ENCODE assay signal across 22 cellular contexts in the genomic region with DNA sequence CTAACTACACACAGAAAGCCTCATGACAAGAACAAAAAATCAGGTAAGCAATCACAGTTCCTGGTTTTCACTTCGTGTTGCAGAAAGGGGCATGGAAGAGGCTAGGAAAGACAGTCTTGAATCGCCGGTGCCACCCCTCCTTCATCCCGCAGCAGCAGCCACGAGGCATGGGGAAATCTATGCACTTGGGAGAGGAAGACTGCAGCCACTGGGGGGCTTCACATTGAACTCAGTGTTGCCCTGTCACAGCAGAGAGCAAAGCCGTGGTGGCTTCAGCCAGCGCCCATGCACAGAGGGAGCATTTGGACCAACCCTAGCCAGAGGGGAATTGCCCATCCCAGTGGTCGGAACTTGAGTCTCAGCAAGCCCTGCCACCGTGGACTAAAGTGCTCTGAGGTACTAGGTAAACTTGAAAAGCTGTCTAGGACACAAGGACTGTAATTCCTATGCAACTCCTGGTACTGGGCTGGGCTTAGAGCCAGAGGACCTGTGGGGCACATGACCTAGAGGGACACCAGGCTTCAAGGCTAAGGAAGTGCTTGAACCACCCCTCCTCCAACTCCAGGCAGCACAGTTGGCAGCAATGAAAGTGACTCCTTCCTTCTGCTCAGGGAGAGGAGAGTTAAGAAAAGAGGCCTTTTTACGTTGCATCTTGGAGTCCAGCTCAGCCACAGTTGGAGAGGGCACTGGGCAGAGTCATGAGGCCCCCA. TPM values are rescaled to one million over a fixed set of nuclear protein-coding genes. Genes with fewer than 3 reads are reported as not detected.
A peak's percentile ranks its signal among the peaks of the same experiment; 100 is the strongest.
DNase-seq lines count a peak whose midpoint lies in the region; ATAC-seq and TF ChIP-seq lines count a peak whose summit lies in the region.
"Had no signal": no experiment of that assay in that cellular context is flagged by ENCODE, and none has a peak within 500 bp of the region (broad histone marks: within the 10 kb centered on the region; RNA-seq: fewer than 3 reads in every experiment).

No MANE protein-coding gene starts in this region.

- intact Hi-C loops in left ventricle myocardium superior (cut with micrococcal nuclease) (no loop called here), right cardiac atrium (cut with DNase I) (no loop called here), mucosa of descending colon (cut with DNase I, micrococcal nuclease) (no loop called here)

- no peak overlapping the region for H3K27ac ChIP-seq in right cardiac atrium (ENCODE audit: low read length)
- no peak overlapping the region for H3K27ac ChIP-seq in WERI-Rb-1
- H3K27ac ChIP-seq: VCaP had no signal

- TF ChIP-seq CTCF in WERI-Rb-1 (IDR thresholded peaks at IDR 0.05; ENCODE audit: low read depth, low read length): no peak
- no peak for TF ChIP-seq CTCF in mucosa of descending colon (IDR thresholded peaks at IDR 0.05)

- no peak overlapping the region for H3K4me3 ChIP-seq in right cardiac atrium (ENCODE audit: low read length)
- H3K4me3 ChIP-seq in WERI-Rb-1 (ENCODE audit: low read depth, low read length): no peak overlapping the region
- no peak overlapping the region for H3K4me3 ChIP-seq in mucosa of descending colon

- WGBS in right cardiac atrium: 51% methylated on average over 10 of the region's 10 CpGs

- no peaks in the 10 kb centered on the region for H3K27me3 ChIP-seq in right cardiac atrium (ENCODE audit: control insufficient read depth, insufficient read depth)
- H3K27me3 ChIP-seq in WERI-Rb-1 (ENCODE audit: insufficient read depth, low read depth, severe bottlenecking): no peaks in the 10 kb centered on the region

- peak; percentile 63 for ATAC-seq in left ventricle myocardium superior
- no peak for ATAC-seq in right cardiac atrium
- peak; percentile 91 for ATAC-seq in mucosa of descending colon
- no peak for ATAC-seq in GM19455 (IDR thresholded peaks at IDR 0.05; ENCODE audit: unreplicated experiment)
- no peak for ATAC-seq in GM21447 (IDR thresholded peaks at IDR 0.05; ENCODE audit: unreplicated experiment)
- ATAC-seq: activated T-cell treated with anti-CD3 and anti-CD28 coated beads, Interleukin-2, amount 50 U/mL, for 4 hours; left cardiac atrium; natural killer cell; T-cell had no signal

- no peak for DNase-seq in left ventricle myocardium superior
- DNase-seq in right cardiac atrium: no peak
- peak; percentile 9 for DNase-seq in WERI-Rb-1
- DNase-seq in mucosa of descending colon: peak in 2 of 3 donors; percentile 77 to 83
- no peak for DNase-seq in NCI-H2227 treated with DMSO at 0.1 percent for 48 hours (lab: John Stamatoyannopoulos, UW)
- no peak for DNase-seq in stimulated activated CD4-positive, alpha-beta T cell treated with anti-CD3 and anti-CD28 coated beads, Interleukin-15, amount 100 ng/mL, for 24 hours
- DNase-seq: ACHN; activated CD4-positive, alpha-beta memory T cell treated with anti-CD3 and anti-CD28 coated beads, Interleukin-2, amount 10 ng/mL, durations not matched to agents 7 days and 5 days; activated naive CD4-positive, alpha-beta T cell treated with anti-CD3 and anti-CD28 coated beads, Interleukin-2, amount 50 U/mL, for 16 hours; activated T-cell treated with anti-CD3 and anti-CD28 coated beads, Interleukin-2, amount 50 U/mL, for 4 hours; CD4-positive, alpha-beta memory T cell; foreskin melanocyte; left cardiac atrium; natural killer cell; NCI-H1048; stimulated activated naive CD4-positive, alpha-beta T cell; T-cell had no signal

- H3K9me3 ChIP-seq in right cardiac atrium (ENCODE audit: control insufficient read depth, low read length) (no peaks in the 10 kb centered on the region), WERI-Rb-1 (ENCODE audit: severe bottlenecking) (no peaks in the 10 kb centered on the region), mucosa of descending colon (peaks cover 5% of the 10 kb centered on the region)

- no peaks in the 10 kb centered on the region for H3K36me3 ChIP-seq in WERI-Rb-1
- H3K36me3 ChIP-seq in mucosa of descending colon (ENCODE audit: low read depth): no peaks in the 10 kb centered on the region

- H3K4me1 ChIP-seq in right cardiac atrium (ENCODE audit: control insufficient read depth, insufficient read depth, low read length) (no peaks in the 10 kb centered on the region), mucosa of descending colon (ENCODE audit: low read depth) (peaks cover 15% of the 10 kb centered on the region)

RNA-seq across cellular contexts. Expression of gene ATP2C2, which starts 35.2 kb away (rescaled TPM):
- not detected for total RNA-seq in left ventricle myocardium superior
- total RNA-seq in right cardiac atrium: not detected
- not detected for polyA plus RNA-seq in right cardiac atrium
- total RNA-seq in mucosa of descending colon: 100 to 1,000 TPM in 2 of 3 donors, 10 to 100 TPM in 1; 98.8 to 322 (median 159) TPM
- total RNA-seq: activated CD4-positive, alpha-beta memory T cell treated with anti-CD3 and anti-CD28 coated beads, Interleukin-2, amount 10 ng/mL, durations not matched to agents 7 days and 5 days; activated T-cell treated with anti-CD3 and anti-CD28 coated beads, Interleukin-2, amount 50 U/mL, for 4 hours; CD4-positive, alpha-beta memory T cell; endothelial cell of umbilical vein; left cardiac atrium; natural killer cell; RPMI7951; T-cell had no signal
- polyA plus RNA-seq: CD4-positive, alpha-beta memory T cell; endothelial cell of umbilical vein had no signal

RNA-seq across cellular contexts. Expression of gene WFDC1, which starts 38.5 kb away (rescaled TPM):
- total RNA-seq in left ventricle myocardium superior: 2.0 TPM
- 1 to 10 TPM in 2 of 4 donors, under 1 TPM in 2; 0.34 to 1.6 (median 0.91) TPM for total RNA-seq in right cardiac atrium
- polyA plus RNA-seq in right cardiac atrium: 1.6 TPM
- total RNA-seq in mucosa of descending colon: 10 to 100 TPM in 2 of 3 donors, 1 to 10 TPM in 1; 7.5 to 30.5 (median 10.9) TPM
- total RNA-seq: activated CD4-positive, alpha-beta memory T cell treated with anti-CD3 and anti-CD28 coated beads, Interleukin-2, amount 10 ng/mL, durations not matched to agents 7 days and 5 days; activated T-cell treated with anti-CD3 and anti-CD28 coated beads, Interleukin-2, amount 50 U/mL, for 4 hours; CD4-positive, alpha-beta memory T cell; endothelial cell of umbilical vein; natural killer cell; RPMI7951; T-cell had no signal
- polyA plus RNA-seq: CD4-positive, alpha-beta memory T cell; endothelial cell of umbilical vein had no signal

Comparison
In these comparisons a context has a peak if more than half of its experiments do, and no peak if none do; other contexts are left out.
1. ATAC-seq: peak in left ventricle myocardium superior (single experiment) and mucosa of descending colon (single experiment); none in right cardiac atrium (0 of 2), GM19455 (single experiment) and GM21447 (single experiment).
2. DNase-seq: peak in WERI-Rb-1 (single experiment) and mucosa of descending colon (2 of 3); none in left ventricle myocardium superior (single experiment), right cardiac atrium (0 of 3), NCI-H2227 treated with DMSO at 0.1 percent for 48 hours (single experiment) and stimulated activated CD4-positive, alpha-beta T cell treated with anti-CD3 and anti-CD28 coated beads, Interleukin-15, amount 100 ng/mL, for 24 hours (single experiment).
3. RNA of gene ATP2C2, which starts 35.2 kb away (total RNA-seq): 98.8 to 322 TPM in mucosa of descending colon; not detected in left ventricle myocardium superior (single experiment) and not detected in right cardiac atrium; every median in the first group is over 10 times any median in the second.